Comparison of ENCODE assay signal across 7 cellular contexts in the genomic region with DNA sequence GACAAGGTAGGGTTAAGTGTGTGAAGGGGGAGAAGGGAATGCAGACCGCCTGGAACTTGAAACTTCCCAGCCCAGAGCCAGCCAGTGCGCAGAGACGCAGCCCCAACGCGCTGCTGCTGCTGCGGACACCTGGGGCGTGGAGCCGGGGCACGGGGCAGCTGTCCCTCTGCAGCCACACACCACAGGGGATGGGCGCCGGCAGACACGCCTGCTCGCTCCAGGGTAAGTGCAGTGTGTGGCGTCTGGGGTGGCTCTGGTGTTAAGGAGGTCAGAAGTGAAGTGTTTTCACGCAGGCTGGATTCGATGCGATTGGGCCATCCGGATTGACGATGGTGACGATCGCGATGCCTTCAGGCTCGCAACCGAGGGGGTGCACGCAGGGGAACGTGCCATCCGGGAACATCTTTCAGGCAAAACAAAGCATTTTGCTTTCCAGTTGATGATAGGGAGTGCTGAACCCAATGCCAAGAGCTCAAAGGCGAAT.
DNase-seq lines count a peak whose midpoint lies in the region; TF ChIP-seq lines count a peak whose summit lies in the region.
"Not testable (repeated sequence)": the region's sequence is repeated elsewhere in the genome, so short reads cannot be mapped to it uniquely, and the experiment has no call there.

No MANE protein-coding gene starts in this region.

- peak overlapping the region; percentile 47 for H2AFZ ChIP-seq in neuronal stem cell (ENCODE audit: low read length)

- not testable (repeated sequence) for H3K14ac ChIP-seq in neuronal stem cell (ENCODE audit: low read length)

- H3K18ac ChIP-seq in neuronal stem cell (ENCODE audit: low read length), result peak overlapping the region; percentile 57

- H4K8ac ChIP-seq in neuronal stem cell (ENCODE audit: low read depth, low read length), result not testable (repeated sequence)

- no CpG with 5 or more reads among the region's 28 CpGs for WGBS in neuronal stem cell (ENCODE audit: extremely low coverage in 2 of 2, insufficient read length in 2 of 2, insufficient replicate concordance in 1 of 2), 2 donors

- H3K4me2 ChIP-seq in neuronal stem cell (ENCODE audit: insufficient read depth, low read length, poor library complexity, severe bottlenecking), result peak overlapping the region; percentile 57

- peak; percentile 1 for DNase-seq in DMS79 treated with DMSO at 0.1 percent for 48 hours (lab: John Stamatoyannopoulos, UW)
- not testable (repeated sequence) for DNase-seq in NT2/D1 (ENCODE audit: low read depth, low spot score); fibroblast of the aortic adventitia (ENCODE audit: low read depth)
- peak; percentile 32 for DNase-seq in astrocyte of the hippocampus (ENCODE audit: low read depth, low spot score)
- DNase-seq in left kidney (ENCODE audit: low read depth, low spot score), result peak; percentile 88
- peak; percentile 27 for DNase-seq in neuronal stem cell (ENCODE audit: low spot score)

- H3K79me1 ChIP-seq in neuronal stem cell (ENCODE audit: low read depth, low read length), result not testable (repeated sequence)

- not testable (repeated sequence) for H2BK15ac ChIP-seq in neuronal stem cell (ENCODE audit: low read length)

- H3K9me3 ChIP-seq in HUES6 (ENCODE audit: control insufficient read depth, insufficient read depth, low read depth, low read length), result peaks cover 19% of the 10 kb centered on the region
- peaks cover 30% of the 10 kb centered on the region; the same call in 1 of the 2 replicates for H3K9me3 ChIP-seq in NT2/D1 (ENCODE audit: insufficient read depth, low read length)
- not testable (repeated sequence) for H3K9me3 ChIP-seq in neuronal stem cell (replicated peaks in 1 of 2; ENCODE audit: control insufficient read depth in 2 of 2, insufficient read depth in 1 of 2, low read depth in 1 of 2, low read length in 2 of 2)

- H3K4me1 ChIP-seq in HUES6 (ENCODE audit: control insufficient read depth, insufficient read depth, low read length); NT2/D1 (ENCODE audit: insufficient read depth, insufficient read length); neuronal stem cell (ENCODE audit: control insufficient read depth in 2 of 2, insufficient read depth in 1 of 2, low read depth in 1 of 2, low read length in 2 of 2): not testable (repeated sequence)

- not testable (repeated sequence) for H3K27ac ChIP-seq in HUES6 (ENCODE audit: low read depth, low read length); neuronal stem cell (replicated peaks; ENCODE audit: low read length)

- not testable (repeated sequence) for H3K36me3 ChIP-seq in HUES6 (ENCODE audit: control insufficient read depth, insufficient read depth, low read length); NT2/D1 (ENCODE audit: insufficient read depth, insufficient read length, low read length); neuronal stem cell (replicated peaks in 1 of 2; ENCODE audit: control insufficient read depth in 2 of 2, insufficient read depth in 2 of 2, low read length in 2 of 2)

- TF ChIP-seq CTCF in fibroblast of the aortic adventitia (IDR thresholded peaks at IDR 0.05; ENCODE audit: insufficient read depth, low read length), result not testable (repeated sequence)

- not testable (repeated sequence) for H3K4ac ChIP-seq in neuronal stem cell (ENCODE audit: low read length)

- not testable (repeated sequence) for H4K91ac ChIP-seq in neuronal stem cell (ENCODE audit: low read depth, low read length, poor library complexity)

- H2BK5ac ChIP-seq in neuronal stem cell (ENCODE audit: low read length), result not testable (repeated sequence)

- H3K27me3 ChIP-seq in HUES6 (ENCODE audit: control insufficient read depth, insufficient read depth, low read length), result peaks cover 14% of the 10 kb centered on the region; the same call in 1 of the 2 replicates
- H3K27me3 ChIP-seq in NT2/D1 (ENCODE audit: insufficient read depth, insufficient read length); neuronal stem cell (ENCODE audit: control insufficient read depth in 3 of 3, insufficient read depth in 3 of 3, low read depth in 1 of 3, low read length in 3 of 3): not testable (repeated sequence)

- peak overlapping the region; percentile 17; the same call in 1 of the 2 replicates for H3K4me3 ChIP-seq in HUES6 (ENCODE audit: low read depth, low read length)
- H3K4me3 ChIP-seq in NT2/D1 (ENCODE audit: insufficient read length, low read depth), result peak overlapping the region; percentile 21
- peak overlapping the region; percentile 10 for H3K4me3 ChIP-seq in fibroblast of the aortic adventitia (ENCODE audit: low read depth, low read length)
- H3K4me3 ChIP-seq in neuronal stem cell (ENCODE audit: low read length in 2 of 2), result peak overlapping the region in 1 of 2 donors; percentile 48

- H2BK12ac ChIP-seq in neuronal stem cell (ENCODE audit: low read length), result not testable (repeated sequence)

- not testable (repeated sequence) for H3K23ac ChIP-seq in neuronal stem cell (ENCODE audit: low read depth, low read length, poor library complexity)

- H3K9ac ChIP-seq in HUES6 (ENCODE audit: low read length); neuronal stem cell (ENCODE audit: low read depth, low read length, poor library complexity): not testable (repeated sequence)
- peak overlapping the region; percentile 50 for H3K9ac ChIP-seq in NT2/D1 (ENCODE audit: insufficient read length, low read depth)

- H2AK5ac ChIP-seq in neuronal stem cell (ENCODE audit: low read depth, low read length), result not testable (repeated sequence)

- H2BK120ac ChIP-seq in neuronal stem cell (ENCODE audit: low read depth, low read length), result not testable (repeated sequence)
